Comparison of ENCODE assay signal across 2 cellular contexts in genomic region chr21:44767834-44768831, GRCh38.
TF ChIP-seq lines count a peak whose summit lies in the region.

No MANE protein-coding gene starts in this region.

TF ChIP-seq in H1, 55 proteins besides CTCF, POLR2A, EP300 and RAD21:
- TF ChIP-seq KDM1A (IDR thresholded peaks at IDR 0.05; ENCODE audit: borderline replicate concordance, low read length) (no peak), CEBPB (IDR thresholded peaks at IDR 0.05; ENCODE audit: low read depth, low read length) (no peak), SIX5 (IDR thresholded peaks at IDR 0.05; ENCODE audit: low read depth, low read length) (no peak), NRF1 (IDR thresholded peaks at IDR 0.05; ENCODE audit: low read depth, low read length) (no peak), TAF7 (optimal IDR thresholded peaks at IDR 0.05; ENCODE audit: borderline replicate concordance, low read depth, low read length) (no peak), YY1 (IDR thresholded peaks at IDR 0.05; ENCODE audit: low read depth, low read length) (no peak), CBX8 (IDR thresholded peaks at IDR 0.05; ENCODE audit: borderline replicate concordance, low read depth, low read length) (no peak), JUN (IDR thresholded peaks at IDR 0.05; ENCODE audit: low read depth, low read length) (no peak), KDM5A (IDR thresholded peaks at IDR 0.05; ENCODE audit: low read length) (no peak), HDAC2 (IDR thresholded peaks at IDR 0.05; ENCODE audit: borderline replicate concordance in 1 of 2, low read depth in 2 of 2, low read length in 2 of 2) (no peak)
- TF ChIP-seq, protein P1, sequence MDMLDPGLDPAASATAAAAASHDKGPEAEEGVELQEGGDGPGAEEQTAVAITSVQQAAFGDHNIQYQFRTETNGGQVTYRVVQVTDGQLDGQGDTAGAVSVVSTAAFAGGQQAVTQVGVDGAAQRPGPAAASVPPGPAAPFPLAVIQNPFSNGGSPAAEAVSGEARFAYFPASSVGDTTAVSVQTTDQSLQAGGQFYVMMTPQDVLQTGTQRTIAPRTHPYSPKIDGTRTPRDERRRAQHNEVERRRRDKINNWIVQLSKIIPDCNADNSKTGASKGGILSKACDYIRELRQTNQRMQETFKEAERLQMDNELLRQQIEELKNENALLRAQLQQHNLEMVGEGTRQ (IDR thresholded peaks at IDR 0.05; ENCODE audit: low read length), result no peak
- TF ChIP-seq, protein P2, sequence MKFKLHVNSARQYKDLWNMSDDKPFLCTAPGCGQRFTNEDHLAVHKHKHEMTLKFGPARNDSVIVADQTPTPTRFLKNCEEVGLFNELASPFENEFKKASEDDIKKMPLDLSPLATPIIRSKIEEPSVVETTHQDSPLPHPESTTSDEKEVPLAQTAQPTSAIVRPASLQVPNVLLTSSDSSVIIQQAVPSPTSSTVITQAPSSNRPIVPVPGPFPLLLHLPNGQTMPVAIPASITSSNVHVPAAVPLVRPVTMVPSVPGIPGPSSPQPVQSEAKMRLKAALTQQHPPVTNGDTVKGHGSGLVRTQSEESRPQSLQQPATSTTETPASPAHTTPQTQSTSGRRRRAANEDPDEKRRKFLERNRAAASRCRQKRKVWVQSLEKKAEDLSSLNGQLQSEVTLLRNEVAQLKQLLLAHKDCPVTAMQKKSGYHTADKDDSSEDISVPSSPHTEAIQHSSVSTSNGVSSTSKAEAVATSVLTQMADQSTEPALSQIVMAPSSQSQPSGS (IDR thresholded peaks at IDR 0.05; ENCODE audit: low read length), result no peak
- TF ChIP-seq, protein P3, sequence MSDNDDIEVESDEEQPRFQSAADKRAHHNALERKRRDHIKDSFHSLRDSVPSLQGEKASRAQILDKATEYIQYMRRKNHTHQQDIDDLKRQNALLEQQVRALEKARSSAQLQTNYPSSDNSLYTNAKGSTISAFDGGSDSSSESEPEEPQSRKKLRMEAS (IDR thresholded peaks at IDR 0.05), result no peak

TF ChIP-seq in neural cell, 6 proteins besides CTCF, POLR2A, EP300 and RAD21:
- TF ChIP-seq REST (IDR thresholded peaks at IDR 0.05; ENCODE audit: borderline replicate concordance) (no peak), TAF1 (IDR thresholded peaks at IDR 0.05; ENCODE audit: low read depth) (no peak), SMC3 (conservative IDR thresholded peaks at IDR 0.05; ENCODE audit: poor library complexity) (no peak), EZH2 (IDR thresholded peaks at IDR 0.05; ENCODE audit: borderline replicate concordance, insufficient read depth, low read length, poor library complexity, severe bottlenecking) (no peak), POLR2AphosphoS5 (IDR thresholded peaks at IDR 0.05) (no peak), MXI1 (conservative IDR thresholded peaks at IDR 0.05; ENCODE audit: poor library complexity, severe bottlenecking) (no peak)
